13 cellular contexts compared by ENCODE assay signal in the genomic region with DNA sequence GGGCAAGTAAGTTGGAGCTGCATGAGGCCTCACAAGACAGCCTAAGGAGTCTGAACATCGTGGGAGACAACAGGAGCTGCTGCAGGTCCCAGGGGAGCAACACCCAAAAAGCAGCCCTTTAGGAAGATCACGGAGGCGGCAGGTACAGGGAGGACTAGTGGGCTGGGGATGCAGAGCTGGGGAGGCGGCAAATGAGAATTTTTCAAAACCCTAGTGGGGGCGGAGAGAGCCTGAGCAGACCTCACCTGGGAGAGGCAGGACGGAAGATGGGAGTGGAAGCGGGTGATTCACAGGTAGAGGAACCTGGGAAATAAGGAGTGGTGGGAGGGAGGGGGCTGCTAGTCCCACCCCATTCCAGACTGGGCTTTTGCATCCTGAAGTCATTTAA. TPM values are rescaled to one million over a fixed set of nuclear protein-coding genes. Genes with fewer than 3 reads are reported as not detected.
DNase-seq lines count a peak whose midpoint lies in the region; ATAC-seq lines count a peak whose summit lies in the region.
"Had no signal": no experiment of that assay in that cellular context is flagged by ENCODE, and none has a peak within 500 bp of the region (broad histone marks: within the 10 kb centered on the region; RNA-seq: fewer than 3 reads in every experiment).

No MANE protein-coding gene starts in this region.

- peak overlapping the region; percentile 39 for H3K27ac ChIP-seq in right cardiac atrium (ENCODE audit: low read length)
- peak overlapping the region; percentile 22 for H3K27ac ChIP-seq in caudate nucleus (ENCODE audit: low read depth, low read length)
- H3K27ac ChIP-seq: SJSA1 had no signal

- intact Hi-C loops in right cardiac atrium (cut with DNase I) (no loop called here), left ventricle myocardium superior (cut with micrococcal nuclease) (no loop called here)

- ATAC-seq in right cardiac atrium: no peak
- no peak for ATAC-seq in left ventricle myocardium superior
- no peak for ATAC-seq in HG03045 (IDR thresholded peaks at IDR 0.05; ENCODE audit: unreplicated experiment)

- WGBS in right cardiac atrium: 93% methylated on average over 7 of the region's 7 CpGs

- no peaks in the 10 kb centered on the region for H3K27me3 ChIP-seq in right cardiac atrium (ENCODE audit: control insufficient read depth, insufficient read depth)
- H3K27me3 ChIP-seq: BE2C, SJSA1 had no signal

- peak in 1 of 3 donors; percentile 19 for DNase-seq in right cardiac atrium
- no peak for DNase-seq in left ventricle myocardium superior
- DNase-seq in caudate nucleus (lab: John Stamatoyannopoulos, UW): peak in 21 of 61 donors; percentile 33 to 70 (median 56)
- DNase-seq in islet precursor cell: peak; percentile 45
- DNase-seq in NCI-H2029 treated with DMSO at 0.1 percent for 48 hours (lab: John Stamatoyannopoulos, UW): no peak
- no peak for DNase-seq in GOT3 (lab: John Stamatoyannopoulos, UW)
- no peak for DNase-seq in NCI-H345 (lab: John Stamatoyannopoulos, UW)
- DNase-seq: NCI-H2107, NCI-H2227 treated with DMSO at 0.1 percent for 48 hours had no signal

- H3K4me3 ChIP-seq in right cardiac atrium (ENCODE audit: low read length): no peak overlapping the region
- H3K4me3 ChIP-seq: SJSA1 had no signal

- H3K4me1 ChIP-seq in right cardiac atrium (ENCODE audit: control insufficient read depth, insufficient read depth, low read length): peaks cover 20% of the 10 kb centered on the region
- H3K4me1 ChIP-seq: SJSA1 had no signal

- H3K9me3 ChIP-seq in right cardiac atrium (ENCODE audit: control insufficient read depth, low read length): no peaks in the 10 kb centered on the region
- H3K9me3 ChIP-seq: BE2C, SJSA1 had no signal

RNA-seq across cellular contexts. Expression of a gene that starts 42.1 kb away (rescaled TPM):
- total RNA-seq in right cardiac atrium (1,000 to 10,000 TPM; 2,567 to 3,299 (median 2,969) TPM), left ventricle myocardium superior (657 TPM)
- 2,307 TPM for polyA plus RNA-seq in right cardiac atrium
- total RNA-seq: CD4-positive, CD25-positive, alpha-beta regulatory T cell had no signal
